Comparison of ENCODE assay signal across 1 cellular context in the genomic region with DNA sequence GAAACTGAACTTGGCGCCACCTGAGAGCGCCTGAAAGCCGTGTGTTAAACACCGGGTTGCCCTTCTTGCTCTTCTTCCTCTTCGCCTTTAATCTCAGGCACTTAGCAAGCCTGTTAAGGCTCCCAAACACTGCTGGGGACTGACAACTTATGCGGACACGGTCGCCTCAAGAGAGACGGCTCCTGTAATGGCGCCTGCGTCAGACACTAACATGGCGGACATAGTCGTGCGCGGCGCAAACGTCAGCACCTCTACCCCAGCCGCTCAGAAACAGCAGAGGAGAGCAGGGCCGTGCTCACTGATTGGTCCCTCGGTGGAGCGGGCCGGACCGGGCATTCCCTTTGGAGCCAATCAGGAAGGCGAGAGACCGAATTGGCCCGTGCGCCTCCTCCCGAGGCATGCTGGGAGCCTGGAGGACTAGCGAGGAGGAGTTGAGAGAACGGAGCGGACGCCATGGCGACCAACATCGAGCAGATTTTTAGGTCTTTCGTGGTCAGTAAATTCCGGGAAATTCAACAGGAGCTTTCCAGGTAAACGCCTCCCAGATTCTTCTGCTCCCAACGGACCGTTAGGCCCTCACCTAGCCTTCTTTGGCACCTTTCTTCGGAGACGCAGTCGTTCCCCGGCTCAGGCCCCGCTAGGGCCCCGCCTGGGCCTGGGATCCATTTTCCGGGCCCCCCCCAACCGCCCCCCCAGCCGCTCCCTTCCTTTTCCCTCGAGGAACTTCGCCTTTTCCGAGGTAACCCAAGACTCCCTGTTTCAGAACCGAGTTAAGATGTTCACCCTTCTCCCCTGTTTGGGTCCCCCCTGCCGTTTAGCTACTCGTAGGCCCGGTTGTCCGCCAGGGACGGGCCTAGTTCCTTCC.
A peak's percentile ranks its signal among the peaks of the same experiment; 100 is the strongest.
TF ChIP-seq lines count a peak whose summit lies in the region.

A gene with protein sequence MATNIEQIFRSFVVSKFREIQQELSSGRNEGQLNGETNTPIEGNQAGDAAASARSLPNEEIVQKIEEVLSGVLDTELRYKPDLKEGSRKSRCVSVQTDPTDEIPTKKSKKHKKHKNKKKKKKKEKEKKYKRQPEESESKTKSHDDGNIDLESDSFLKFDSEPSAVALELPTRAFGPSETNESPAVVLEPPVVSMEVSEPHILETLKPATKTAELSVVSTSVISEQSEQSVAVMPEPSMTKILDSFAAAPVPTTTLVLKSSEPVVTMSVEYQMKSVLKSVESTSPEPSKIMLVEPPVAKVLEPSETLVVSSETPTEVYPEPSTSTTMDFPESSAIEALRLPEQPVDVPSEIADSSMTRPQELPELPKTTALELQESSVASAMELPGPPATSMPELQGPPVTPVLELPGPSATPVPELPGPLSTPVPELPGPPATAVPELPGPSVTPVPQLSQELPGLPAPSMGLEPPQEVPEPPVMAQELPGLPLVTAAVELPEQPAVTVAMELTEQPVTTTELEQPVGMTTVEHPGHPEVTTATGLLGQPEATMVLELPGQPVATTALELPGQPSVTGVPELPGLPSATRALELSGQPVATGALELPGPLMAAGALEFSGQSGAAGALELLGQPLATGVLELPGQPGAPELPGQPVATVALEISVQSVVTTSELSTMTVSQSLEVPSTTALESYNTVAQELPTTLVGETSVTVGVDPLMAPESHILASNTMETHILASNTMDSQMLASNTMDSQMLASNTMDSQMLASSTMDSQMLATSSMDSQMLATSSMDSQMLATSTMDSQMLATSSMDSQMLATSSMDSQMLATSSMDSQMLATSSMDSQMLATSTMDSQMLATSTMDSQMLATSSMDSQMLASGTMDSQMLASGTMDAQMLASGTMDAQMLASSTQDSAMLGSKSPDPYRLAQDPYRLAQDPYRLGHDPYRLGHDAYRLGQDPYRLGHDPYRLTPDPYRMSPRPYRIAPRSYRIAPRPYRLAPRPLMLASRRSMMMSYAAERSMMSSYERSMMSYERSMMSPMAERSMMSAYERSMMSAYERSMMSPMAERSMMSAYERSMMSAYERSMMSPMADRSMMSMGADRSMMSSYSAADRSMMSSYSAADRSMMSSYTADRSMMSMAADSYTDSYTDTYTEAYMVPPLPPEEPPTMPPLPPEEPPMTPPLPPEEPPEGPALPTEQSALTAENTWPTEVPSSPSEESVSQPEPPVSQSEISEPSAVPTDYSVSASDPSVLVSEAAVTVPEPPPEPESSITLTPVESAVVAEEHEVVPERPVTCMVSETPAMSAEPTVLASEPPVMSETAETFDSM (N-terminal part only) (plus strand): TSS at position 399 of the 865 bp plus-strand sequence. CDS start 55 bp downstream, at position 454.

TF ChIP-seq in K562, 482 proteins besides CTCF, POLR2A, EP300 and RAD21 (continued from another document and continues in another):
- TF ChIP-seq, protein P1, sequence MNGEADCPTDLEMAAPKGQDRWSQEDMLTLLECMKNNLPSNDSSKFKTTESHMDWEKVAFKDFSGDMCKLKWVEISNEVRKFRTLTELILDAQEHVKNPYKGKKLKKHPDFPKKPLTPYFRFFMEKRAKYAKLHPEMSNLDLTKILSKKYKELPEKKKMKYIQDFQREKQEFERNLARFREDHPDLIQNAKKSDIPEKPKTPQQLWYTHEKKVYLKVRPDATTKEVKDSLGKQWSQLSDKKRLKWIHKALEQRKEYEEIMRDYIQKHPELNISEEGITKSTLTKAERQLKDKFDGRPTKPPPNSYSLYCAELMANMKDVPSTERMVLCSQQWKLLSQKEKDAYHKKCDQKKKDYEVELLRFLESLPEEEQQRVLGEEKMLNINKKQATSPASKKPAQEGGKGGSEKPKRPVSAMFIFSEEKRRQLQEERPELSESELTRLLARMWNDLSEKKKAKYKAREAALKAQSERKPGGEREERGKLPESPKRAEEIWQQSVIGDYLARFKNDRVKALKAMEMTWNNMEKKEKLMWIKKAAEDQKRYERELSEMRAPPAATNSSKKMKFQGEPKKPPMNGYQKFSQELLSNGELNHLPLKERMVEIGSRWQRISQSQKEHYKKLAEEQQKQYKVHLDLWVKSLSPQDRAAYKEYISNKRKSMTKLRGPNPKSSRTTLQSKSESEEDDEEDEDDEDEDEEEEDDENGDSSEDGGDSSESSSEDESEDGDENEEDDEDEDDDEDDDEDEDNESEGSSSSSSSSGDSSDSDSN (IDR thresholded peaks at IDR 0.05; ENCODE audit: borderline replicate concordance in 1 of 2, low read depth in 2 of 2, low read length in 2 of 2) = peak in 1 of 2 experiments; percentile 71; a peak in 2 of 4 replicates
- TF ChIP-seq, protein P2, sequence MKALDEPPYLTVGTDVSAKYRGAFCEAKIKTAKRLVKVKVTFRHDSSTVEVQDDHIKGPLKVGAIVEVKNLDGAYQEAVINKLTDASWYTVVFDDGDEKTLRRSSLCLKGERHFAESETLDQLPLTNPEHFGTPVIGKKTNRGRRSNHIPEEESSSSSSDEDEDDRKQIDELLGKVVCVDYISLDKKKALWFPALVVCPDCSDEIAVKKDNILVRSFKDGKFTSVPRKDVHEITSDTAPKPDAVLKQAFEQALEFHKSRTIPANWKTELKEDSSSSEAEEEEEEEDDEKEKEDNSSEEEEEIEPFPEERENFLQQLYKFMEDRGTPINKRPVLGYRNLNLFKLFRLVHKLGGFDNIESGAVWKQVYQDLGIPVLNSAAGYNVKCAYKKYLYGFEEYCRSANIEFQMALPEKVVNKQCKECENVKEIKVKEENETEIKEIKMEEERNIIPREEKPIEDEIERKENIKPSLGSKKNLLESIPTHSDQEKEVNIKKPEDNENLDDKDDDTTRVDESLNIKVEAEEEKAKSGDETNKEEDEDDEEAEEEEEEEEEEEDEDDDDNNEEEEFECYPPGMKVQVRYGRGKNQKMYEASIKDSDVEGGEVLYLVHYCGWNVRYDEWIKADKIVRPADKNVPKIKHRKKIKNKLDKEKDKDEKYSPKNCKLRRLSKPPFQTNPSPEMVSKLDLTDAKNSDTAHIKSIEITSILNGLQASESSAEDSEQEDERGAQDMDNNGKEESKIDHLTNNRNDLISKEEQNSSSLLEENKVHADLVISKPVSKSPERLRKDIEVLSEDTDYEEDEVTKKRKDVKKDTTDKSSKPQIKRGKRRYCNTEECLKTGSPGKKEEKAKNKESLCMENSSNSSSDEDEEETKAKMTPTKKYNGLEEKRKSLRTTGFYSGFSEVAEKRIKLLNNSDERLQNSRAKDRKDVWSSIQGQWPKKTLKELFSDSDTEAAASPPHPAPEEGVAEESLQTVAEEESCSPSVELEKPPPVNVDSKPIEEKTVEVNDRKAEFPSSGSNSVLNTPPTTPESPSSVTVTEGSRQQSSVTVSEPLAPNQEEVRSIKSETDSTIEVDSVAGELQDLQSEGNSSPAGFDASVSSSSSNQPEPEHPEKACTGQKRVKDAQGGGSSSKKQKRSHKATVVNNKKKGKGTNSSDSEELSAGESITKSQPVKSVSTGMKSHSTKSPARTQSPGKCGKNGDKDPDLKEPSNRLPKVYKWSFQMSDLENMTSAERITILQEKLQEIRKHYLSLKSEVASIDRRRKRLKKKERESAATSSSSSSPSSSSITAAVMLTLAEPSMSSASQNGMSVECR (CRISPR knock-in tag; IDR thresholded peaks at IDR 0.05) = no peak
- TF ChIP-seq CTBP1 (IDR thresholded peaks at IDR 0.05; ENCODE audit: borderline replicate concordance) (peak; percentile 59), NFIX (CRISPR knock-in tag; IDR thresholded peaks at IDR 0.05; ENCODE audit: low read depth) (no peak), DIDO1 (tag; IDR thresholded peaks at IDR 0.05; ENCODE audit: low read depth) (peak; percentile 62), ZBTB1 (CRISPR knock-in tag; IDR thresholded peaks at IDR 0.05; ENCODE audit: borderline replicate concordance, low read depth) (no peak), TEAD1 (CRISPR knock-in tag; IDR thresholded peaks at IDR 0.05) (peak in 1 of 2 experiments; percentile 73; a peak in 2 of 4 replicates), ZNF134 (CRISPR knock-in tag; conservative IDR thresholded peaks at IDR 0.05) (no peak), GTF2A2 (tag; IDR thresholded peaks at IDR 0.05) (0 out of 2 replicates have a peak, but pooled peaks have one; percentile 13), ETV6 (IDR thresholded peaks at IDR 0.05; ENCODE audit: borderline replicate concordance in 1 of 2, low read depth in 2 of 2, low read length in 1 of 2) (no peak; a peak in 1 of 4 replicates), ETV6 (CRISPR knock-in tag; IDR thresholded peaks at IDR 0.05; ENCODE audit: borderline replicate concordance) (no peak)
- TF ChIP-seq, protein P3, sequence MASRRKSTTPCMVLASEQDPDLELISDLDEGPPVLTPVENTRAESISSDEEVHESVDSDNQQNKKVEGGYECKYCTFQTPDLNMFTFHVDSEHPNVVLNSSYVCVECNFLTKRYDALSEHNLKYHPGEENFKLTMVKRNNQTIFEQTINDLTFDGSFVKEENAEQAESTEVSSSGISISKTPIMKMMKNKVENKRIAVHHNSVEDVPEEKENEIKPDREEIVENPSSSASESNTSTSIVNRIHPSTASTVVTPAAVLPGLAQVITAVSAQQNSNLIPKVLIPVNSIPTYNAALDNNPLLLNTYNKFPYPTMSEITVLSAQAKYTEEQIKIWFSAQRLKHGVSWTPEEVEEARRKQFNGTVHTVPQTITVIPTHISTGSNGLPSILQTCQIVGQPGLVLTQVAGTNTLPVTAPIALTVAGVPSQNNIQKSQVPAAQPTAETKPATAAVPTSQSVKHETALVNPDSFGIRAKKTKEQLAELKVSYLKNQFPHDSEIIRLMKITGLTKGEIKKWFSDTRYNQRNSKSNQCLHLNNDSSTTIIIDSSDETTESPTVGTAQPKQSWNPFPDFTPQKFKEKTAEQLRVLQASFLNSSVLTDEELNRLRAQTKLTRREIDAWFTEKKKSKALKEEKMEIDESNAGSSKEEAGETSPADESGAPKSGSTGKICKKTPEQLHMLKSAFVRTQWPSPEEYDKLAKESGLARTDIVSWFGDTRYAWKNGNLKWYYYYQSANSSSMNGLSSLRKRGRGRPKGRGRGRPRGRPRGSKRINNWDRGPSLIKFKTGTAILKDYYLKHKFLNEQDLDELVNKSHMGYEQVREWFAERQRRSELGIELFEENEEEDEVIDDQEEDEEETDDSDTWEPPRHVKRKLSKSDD (conservative IDR thresholded peaks at IDR 0.05; ENCODE audit: low read length) = peak; percentile 86
- TF ChIP-seq, protein P4, sequence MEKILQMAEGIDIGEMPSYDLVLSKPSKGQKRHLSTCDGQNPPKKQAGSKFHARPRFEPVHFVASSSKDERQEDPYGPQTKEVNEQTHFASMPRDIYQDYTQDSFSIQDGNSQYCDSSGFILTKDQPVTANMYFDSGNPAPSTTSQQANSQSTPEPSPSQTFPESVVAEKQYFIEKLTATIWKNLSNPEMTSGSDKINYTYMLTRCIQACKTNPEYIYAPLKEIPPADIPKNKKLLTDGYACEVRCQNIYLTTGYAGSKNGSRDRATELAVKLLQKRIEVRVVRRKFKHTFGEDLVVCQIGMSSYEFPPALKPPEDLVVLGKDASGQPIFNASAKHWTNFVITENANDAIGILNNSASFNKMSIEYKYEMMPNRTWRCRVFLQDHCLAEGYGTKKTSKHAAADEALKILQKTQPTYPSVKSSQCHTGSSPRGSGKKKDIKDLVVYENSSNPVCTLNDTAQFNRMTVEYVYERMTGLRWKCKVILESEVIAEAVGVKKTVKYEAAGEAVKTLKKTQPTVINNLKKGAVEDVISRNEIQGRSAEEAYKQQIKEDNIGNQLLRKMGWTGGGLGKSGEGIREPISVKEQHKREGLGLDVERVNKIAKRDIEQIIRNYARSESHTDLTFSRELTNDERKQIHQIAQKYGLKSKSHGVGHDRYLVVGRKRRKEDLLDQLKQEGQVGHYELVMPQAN (IDR thresholded peaks at IDR 0.05; ENCODE audit: borderline replicate concordance) = peak; percentile 89; the same call in 1 of the 2 replicates
